1 cellular context compared by ENCODE assay signal in the genomic region with DNA sequence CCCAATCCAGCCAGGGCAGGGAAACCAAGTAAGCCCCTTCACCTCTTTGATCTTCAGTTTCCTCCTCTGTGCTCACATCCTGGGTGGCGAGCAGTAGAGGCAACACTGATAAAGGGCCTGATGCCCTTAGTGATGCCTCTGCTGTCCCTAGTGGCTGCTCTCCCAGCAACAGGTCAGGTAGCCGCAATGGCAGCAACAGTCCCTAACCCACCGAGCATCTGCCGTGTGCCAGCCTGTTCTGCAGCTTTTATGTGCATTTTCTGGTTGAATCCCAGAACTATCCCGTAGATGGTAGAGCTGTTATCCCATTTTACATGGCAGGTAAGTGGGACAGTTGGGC.
TF ChIP-seq lines count a peak whose summit lies in the region.

No MANE protein-coding gene starts in this region.

TF ChIP-seq in GM23338, 12 proteins besides CTCF, POLR2A, EP300 and RAD21 (continued from another document):
- no peak for TF ChIP-seq CREB1 (CRISPR knock-in tag; IDR thresholded peaks at IDR 0.05; ENCODE audit: low read depth)
